In the genomic region with DNA sequence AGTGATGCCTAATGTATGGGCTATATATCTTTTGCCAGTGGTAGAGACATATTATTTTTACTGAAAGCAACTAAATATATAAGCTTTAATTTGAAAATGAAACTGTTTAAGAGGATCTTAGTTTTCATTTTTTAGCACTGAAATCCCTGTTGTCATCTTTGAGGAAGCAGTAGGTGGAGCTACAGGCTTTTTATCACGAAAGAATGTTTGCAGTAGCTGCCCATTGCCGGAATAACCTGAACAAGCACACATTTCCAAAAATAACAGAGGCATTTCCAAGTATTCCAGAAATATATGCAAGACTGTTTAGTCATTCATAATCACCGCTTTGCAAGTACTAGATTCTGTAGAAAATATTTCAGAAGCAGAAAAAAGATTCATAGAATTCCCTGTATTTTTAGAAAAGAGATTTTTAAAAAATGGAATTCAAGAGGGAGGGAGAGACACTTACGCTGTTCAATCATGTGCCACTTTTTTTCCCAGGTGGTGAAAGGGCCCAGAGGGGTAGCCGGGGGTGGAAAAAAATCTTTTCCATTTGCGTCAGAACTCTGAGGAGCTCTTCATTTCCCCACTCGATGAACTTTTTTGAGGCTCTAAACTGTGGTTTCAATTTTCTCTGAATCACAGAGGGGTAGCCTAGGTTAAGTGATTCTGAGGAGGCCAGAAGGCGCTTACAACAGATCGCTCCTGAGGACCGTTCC, we compare ENCODE assay signal across 8 cellular contexts.
DNase-seq lines count a peak whose midpoint lies in the region; ATAC-seq and TF ChIP-seq lines count a peak whose summit lies in the region.

No MANE protein-coding gene starts in this region.

- intact Hi-C loops in PC-9 (cut with micrococcal nuclease; ENCODE audit: unreplicated experiment), result no loop called here

- peak; percentile 60 for TF ChIP-seq CTCF in PC-9 (conservative IDR thresholded peaks at IDR 0.05)

- H3K27me3 ChIP-seq in PC-9 (ENCODE audit: insufficient read depth, low read depth), result peaks cover 17% of the 10 kb centered on the region; the same call in 1 of the 2 replicates

- no peaks in the 10 kb centered on the region for H3K9me2 ChIP-seq in PC-9 (ENCODE audit: insufficient read depth)

- H3K36me3 Mint-ChIP-seq in activated T-cell treated with anti-CD3 and anti-CD28 coated beads, Interleukin-2, amount 50 U/mL, for 4 hours (ENCODE audit: insufficient read depth), result no peaks in the 10 kb centered on the region

- peak; percentile 43 for DNase-seq in AG20443 (ENCODE audit: low spot score)
- DNase-seq in HT1080 (ENCODE audit: low read depth), result peak; percentile 36
- DNase-seq in PC-9, result no peak
- peak; percentile 44 for DNase-seq in fibroblast of the conjunctiva (ENCODE audit: low read depth)
- peak; percentile 40 for DNase-seq in skeletal muscle cell (ENCODE audit: low read depth)
- DNase-seq in activated CD4-positive, CD25-positive, alpha-beta regulatory T cell treated with anti-CD3 and anti-CD28 coated beads, Interleukin-2, amount 50 U/mL, for 72 hours, result no peak
- no peak for DNase-seq in NCI-H446 (lab: John Stamatoyannopoulos, UW)
- no peak for DNase-seq in activated T-cell treated with anti-CD3 and anti-CD28 coated beads, Interleukin-2, amount 50 U/mL, for 4 hours

- H3F3A ChIP-seq in PC-9 (ENCODE audit: insufficient read depth, low read depth), result no peaks in the 10 kb centered on the region

- H2AFZ ChIP-seq in PC-9, result no peak overlapping the region

- POLR2A ChIA-PET in PC-9 (lab: Charles Lee; ENCODE audit: unreplicated experiment), result no interaction called here

- H3K9me3 ChIP-seq in PC-9 (ENCODE audit: insufficient read depth, low read depth), result no peaks in the 10 kb centered on the region

- H3K4me1 Mint-ChIP-seq in activated T-cell treated with anti-CD3 and anti-CD28 coated beads, Interleukin-2, amount 50 U/mL, for 4 hours (ENCODE audit: low read depth), result no peaks in the 10 kb centered on the region

- H3K27me3 Mint-ChIP-seq in activated T-cell treated with anti-CD3 and anti-CD28 coated beads, Interleukin-2, amount 50 U/mL, for 4 hours (ENCODE audit: low read depth), result peaks cover 2% of the 10 kb centered on the region

- no peaks in the 10 kb centered on the region for H3K9me3 Mint-ChIP-seq in activated T-cell treated with anti-CD3 and anti-CD28 coated beads, Interleukin-2, amount 50 U/mL, for 4 hours

- H3K4me1 ChIP-seq in PC-9 (replicated peaks; ENCODE audit: insufficient read depth), result no peaks in the 10 kb centered on the region

- peak overlapping the region; percentile 39; the same call in 1 of the 2 replicates for H3K4me2 ChIP-seq in PC-9

- no TSS peak for BruUV-seq in PC-9 (replicated peaks; lab: Mats Ljungman, UMichigan)

- CTCF ChIA-PET in PC-9 (lab: Charles Lee), result interaction anchor here (0.6 kb wide), 2 partner anchors 850 to 1160 kb away, joined by 3 to 9 read pairs; no protein-coding TSS in a partner anchor

- no peak overlapping the region for H3K27ac ChIP-seq in PC-9

- H3K4me3 Mint-ChIP-seq in activated T-cell treated with anti-CD3 and anti-CD28 coated beads, Interleukin-2, amount 50 U/mL, for 4 hours, result no peak overlapping the region

- no peaks in the 10 kb centered on the region for H3K36me3 ChIP-seq in PC-9 (ENCODE audit: low read depth)

- no peak for ATAC-seq in activated T-cell treated with anti-CD3 and anti-CD28 coated beads, Interleukin-2, amount 50 U/mL, for 4 hours

- H3K4me3 ChIP-seq in PC-9 (0 out of 2 replicates have a peak overlapping the region, but pooled peaks have one; percentile 10), skeletal muscle cell (ENCODE audit: low read depth, low read length) (no peak overlapping the region)

- no peaks in the 10 kb centered on the region for H4K20me1 ChIP-seq in PC-9 (ENCODE audit: insufficient read depth)

- H3K79me2 ChIP-seq in PC-9 (ENCODE audit: low read depth), result no peaks in the 10 kb centered on the region

Comparison
In these comparisons a context has a peak if more than half of its experiments do, and no peak if none do; other contexts are left out.
1. DNase-seq: peak in AG20443 (single experiment), HT1080 (single experiment), fibroblast of the conjunctiva (single experiment) and skeletal muscle cell (single experiment); none in PC-9 (0 of 2), activated CD4-positive, CD25-positive, alpha-beta regulatory T cell treated with anti-CD3 and anti-CD28 coated beads, Interleukin-2, amount 50 U/mL, for 72 hours (single experiment), NCI-H446 (0 of 2) and activated T-cell treated with anti-CD3 and anti-CD28 coated beads, Interleukin-2, amount 50 U/mL, for 4 hours (single experiment).